Comparison of ENCODE assay signal across 21 cellular contexts in genomic region chr16:26930776-26931175, GRCh38.
"Had no signal": no experiment of that assay in that cellular context is flagged by ENCODE, and none has a peak within 500 bp of the region (broad histone marks: within the 10 kb centered on the region; RNA-seq: fewer than 3 reads in every experiment).

No MANE protein-coding gene starts in this region.

- DNase-seq: colonic mucosa; cortex of kidney; effector CD8-positive, alpha-beta T cell; effector memory CD8-positive, alpha-beta T cell; endodermal cell; erythroblast; esophagus squamous epithelium; foreskin fibroblast; foreskin melanocyte; gastrocnemius medialis; glutamatergic neuron; head of caudate nucleus; heart right ventricle; hippocampal formation; left cardiac atrium; left lung; left ventricle myocardium superior; lower lobe of right lung; mesenchymal stem cell; mucosa of descending colon had no signal

- H3K27me3 ChIP-seq: colonic mucosa, esophagus squamous epithelium, gastrocnemius medialis, left lung had no signal

- H3K36me3 ChIP-seq: colonic mucosa, esophagus squamous epithelium, gastrocnemius medialis, heart right ventricle, left lung, lower lobe of right lung had no signal

- H3K4me3 ChIP-seq: colonic mucosa, esophagus squamous epithelium, gastrocnemius medialis, heart right ventricle, left lung, lower lobe of right lung, mucosa of descending colon had no signal

- H3K9me3 ChIP-seq: colonic mucosa, esophagus squamous epithelium, gastrocnemius medialis, left lung, lower lobe of right lung, mucosa of descending colon had no signal

- H3K27ac ChIP-seq: colonic mucosa, epithelial cell of prostate, esophagus squamous epithelium, gastrocnemius medialis, heart right ventricle, left lung, lower lobe of right lung had no signal
